16 cellular contexts compared by ENCODE assay signal in genomic region chr3:71815676-71816075, GRCh38. TPM values are rescaled to one million over a fixed set of nuclear protein-coding genes. Genes with fewer than 3 reads are reported as not detected.
A peak's percentile ranks its signal among the peaks of the same experiment; 100 is the strongest.
DNase-seq lines count a peak whose midpoint lies in the region; TF ChIP-seq lines count a peak whose summit lies in the region.
"Had no signal": no experiment of that assay in that cellular context is flagged by ENCODE, and none has a peak within 500 bp of the region (broad histone marks: within the 10 kb centered on the region; RNA-seq: fewer than 3 reads in every experiment).

No MANE protein-coding gene starts in this region.

- TF ChIP-seq POLR2A in breast epithelium (IDR thresholded peaks at IDR 0.05) (no peak), esophagus muscularis mucosa (IDR thresholded peaks at IDR 0.05; ENCODE audit: low read depth) (no peak)

- no peak for TF ChIP-seq EP300 in esophagus muscularis mucosa (IDR thresholded peaks at IDR 0.05)

- H3K4me1 Mint-ChIP-seq in MCF 10A (ENCODE audit: insufficient read depth, unreplicated experiment) (no peaks in the 10 kb centered on the region), neural crest cell (peaks cover 21% of the 10 kb centered on the region)
- H3K4me1 Mint-ChIP-seq: CD4-positive, alpha-beta memory T cell had no signal

- H3K27ac ChIP-seq in breast epithelium (peak overlapping the region; percentile 73 to 82), esophagus muscularis mucosa (replicated peaks in 1 of 4) (no peak overlapping the region)
- H3K27ac ChIP-seq: GM23248 had no signal

- POLR2A ChIA-PET in MCF 10A (lab: Yijun Ruan, JAX) = interaction anchor here (0.7 kb wide), 1 partner anchor 1034 kb away, joined by 3 read pairs; no protein-coding TSS in a partner anchor

- no peak overlapping the region for H3K27ac Mint-ChIP-seq in MCF 10A (ENCODE audit: low read depth, unreplicated experiment)
- peak overlapping the region; percentile 4 for H3K27ac Mint-ChIP-seq in neural crest cell (ENCODE audit: unreplicated experiment)

- BruUV-seq in MCF 10A (replicated peaks; lab: Mats Ljungman, UMichigan) = no TSS peak

- H3K27me3 ChIP-seq in breast epithelium (no peaks in the 10 kb centered on the region), esophagus muscularis mucosa (no peaks in the 10 kb centered on the region)

- H3K27me3 Mint-ChIP-seq in MCF 10A (ENCODE audit: insufficient read depth, unreplicated experiment) = no peaks in the 10 kb centered on the region
- H3K27me3 Mint-ChIP-seq in neural crest cell (ENCODE audit: low read depth) = peaks cover 3% of the 10 kb centered on the region
- H3K27me3 Mint-ChIP-seq: CD4-positive, alpha-beta memory T cell had no signal

- H3K4me1 ChIP-seq in breast epithelium = no peaks in the 10 kb centered on the region
- peaks cover 0 to 12% (median 7%) of the 10 kb centered on the region in 4 donors for H3K4me1 ChIP-seq in esophagus muscularis mucosa

- no peaks in the 10 kb centered on the region for H3K9me3 Mint-ChIP-seq in MCF 10A (ENCODE audit: unreplicated experiment)
- no peaks in the 10 kb centered on the region for H3K9me3 Mint-ChIP-seq in neural crest cell
- H3K9me3 Mint-ChIP-seq: CD4-positive, alpha-beta memory T cell had no signal

- no peaks in the 10 kb centered on the region for H3K36me3 ChIP-seq in breast epithelium
- no peaks in the 10 kb centered on the region for H3K36me3 ChIP-seq in esophagus muscularis mucosa
- H3K36me3 ChIP-seq: HAP-1 had no signal

- DNase-seq in breast epithelium (ENCODE audit: low spot score in 2 of 2) = no peak
- DNase-seq in MCF 10A (ENCODE audit: unreplicated experiment) = no peak
- peak; percentile 70 for DNase-seq in esophagus muscularis mucosa (ENCODE audit: extremely low spot score)
- no peak for DNase-seq in neural crest cell (ENCODE audit: low read depth, low spot score)
- no peak for DNase-seq in DMS153 (lab: John Stamatoyannopoulos, UW)
- DNase-seq in SKM-1 treated with dmso at 0.1 percent for 144 hours (lab: John Stamatoyannopoulos, UW; ENCODE audit: unreplicated experiment) = no peak
- DNase-seq: C1 segment of cervical spinal cord; Calu3; CD4-positive, alpha-beta memory T cell; COR-L47; EL; GDM1 had no signal

- no peak overlapping the region for H3K4me3 ChIP-seq in breast epithelium
- no peak overlapping the region for H3K4me3 ChIP-seq in esophagus muscularis mucosa
- H3K4me3 ChIP-seq: GM12878, GM23248, HAP-1 had no signal

- H3K9me3 ChIP-seq in breast epithelium (no peaks in the 10 kb centered on the region), esophagus muscularis mucosa (no peaks in the 10 kb centered on the region)
- H3K9me3 ChIP-seq: HAP-1 had no signal

- TF ChIP-seq CTCF in breast epithelium (IDR thresholded peaks at IDR 0.05) = no peak
- TF ChIP-seq CTCF in MCF 10A (IDR thresholded peaks at IDR 0.05; ENCODE audit: unreplicated experiment) = no peak
- TF ChIP-seq CTCF in esophagus muscularis mucosa (IDR thresholded peaks at IDR 0.05) = no peak
- no peak for TF ChIP-seq CTCF in neural crest cell (conservative IDR thresholded peaks at IDR 0.05)

- H3K36me3 Mint-ChIP-seq in MCF 10A (ENCODE audit: insufficient read depth, unreplicated experiment) = no peaks in the 10 kb centered on the region
- no peaks in the 10 kb centered on the region for H3K36me3 Mint-ChIP-seq in neural crest cell (ENCODE audit: low read depth)
- H3K36me3 Mint-ChIP-seq: CD4-positive, alpha-beta memory T cell had no signal

- WGBS in esophagus muscularis mucosa = 94% methylated on average over 4 of the region's 4 CpGs

- no peak overlapping the region for H3K4me3 Mint-ChIP-seq in MCF 10A (ENCODE audit: unreplicated experiment)
- H3K4me3 Mint-ChIP-seq in neural crest cell = no peak overlapping the region
- H3K4me3 Mint-ChIP-seq: CD4-positive, alpha-beta memory T cell had no signal

- intact Hi-C loops in breast epithelium (cut with DNase I; ENCODE audit: low total_unique reads) = no loop called here
- intact Hi-C loops in MCF 10A (cut with micrococcal nuclease) = no loop called here
- intact Hi-C loops in esophagus muscularis mucosa (cut with DNase I) = no loop called here

- CTCF ChIA-PET in MCF 10A (lab: Yijun Ruan, JAX) = interaction anchor here (1.3 kb wide), 1 partner anchor 87 kb away, joined by 5 read pairs; no protein-coding TSS in a partner anchor

RNA-seq across cellular contexts. Expression of gene PROK2, which starts 30.7 kb away (rescaled TPM):
- not detected for total RNA-seq in breast epithelium
- total RNA-seq in MCF 10A (2022) = not detected in 2 replicates
- 1 to 10 TPM in 1 of 4 donors, under 1 TPM in 2, not detected in 1; 0.29 to 2.0 (median 0.71) TPM for total RNA-seq in esophagus muscularis mucosa
- total RNA-seq in neural crest cell = 0.25 TPM in 1 of 2 replicates, not detected in the other
- total RNA-seq: A172, Calu3, GM12878, GM23248 had no signal

Comparison
In these comparisons a context has a peak if more than half of its experiments do, and no peak if none do; other contexts are left out.
1. H3K27ac ChIP-seq: peak in breast epithelium (2 of 2); none in esophagus muscularis mucosa (0 of 4).